1 cellular context compared by ENCODE assay signal in genomic region chr1:165632152-165632469, GRCh38.
TF ChIP-seq lines count a peak whose summit lies in the region.

No MANE protein-coding gene starts in this region.

TF ChIP-seq in IMR-90, 13 proteins besides CTCF, POLR2A, EP300 and RAD21 (continued from another document):
- TF ChIP-seq, protein P1, sequence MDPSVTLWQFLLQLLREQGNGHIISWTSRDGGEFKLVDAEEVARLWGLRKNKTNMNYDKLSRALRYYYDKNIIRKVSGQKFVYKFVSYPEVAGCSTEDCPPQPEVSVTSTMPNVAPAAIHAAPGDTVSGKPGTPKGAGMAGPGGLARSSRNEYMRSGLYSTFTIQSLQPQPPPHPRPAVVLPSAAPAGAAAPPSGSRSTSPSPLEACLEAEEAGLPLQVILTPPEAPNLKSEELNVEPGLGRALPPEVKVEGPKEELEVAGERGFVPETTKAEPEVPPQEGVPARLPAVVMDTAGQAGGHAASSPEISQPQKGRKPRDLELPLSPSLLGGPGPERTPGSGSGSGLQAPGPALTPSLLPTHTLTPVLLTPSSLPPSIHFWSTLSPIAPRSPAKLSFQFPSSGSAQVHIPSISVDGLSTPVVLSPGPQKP (IDR thresholded peaks at IDR 0.05; ENCODE audit: borderline replicate concordance, low read depth, low read length), result no peak
- no peak for TF ChIP-seq NFE2L2 (IDR thresholded peaks at IDR 0.05; ENCODE audit: low read depth, low read length)
- no peak for TF ChIP-seq MXI1 (IDR thresholded peaks at IDR 0.05; ENCODE audit: borderline replicate concordance, low read depth, low read length)
- no peak for TF ChIP-seq SMC3 (IDR thresholded peaks at IDR 0.05; ENCODE audit: low read depth, low read length)
- no peak for TF ChIP-seq FOS (IDR thresholded peaks at IDR 0.05; ENCODE audit: low read depth, low read length)
